ENCODE assay signal across 8 cellular contexts in genomic region chr9:124834586-124834985, GRCh38. TPM values are rescaled to one million over a fixed set of nuclear protein-coding genes. Genes with fewer than 3 reads are reported as not detected.
DNase-seq lines count a peak whose midpoint lies in the region; ATAC-seq, FAIRE-seq and TF ChIP-seq lines count a peak whose summit lies in the region.

No MANE protein-coding gene starts in this region.

- POLR2A ChIA-PET in PC-9 (lab: Charles Lee; ENCODE audit: unreplicated experiment), result interaction anchor here (0.6 to 1.0 kb wide), 5 partner anchors 18 to 1602 kb away, joined by 3 to 28 read pairs (median 4); partner anchors contain the start of gene OLFML2A

- CTCF ChIA-PET in PC-9 (lab: Charles Lee), result interaction anchor here (0.9 to 1.7 kb wide), 4 partner anchors 16 to 55 kb away, joined by 3 to 8 read pairs (median 4); no protein-coding TSS in a partner anchor

- H3K36me3 ChIP-seq in PC-9 (ENCODE audit: low read depth), result no peaks in the 10 kb centered on the region

- peak; percentile 33 for FAIRE-seq in H54 (lab: Jason Lieb, UNC)

- TF ChIP-seq POLR2A in H54 (IDR thresholded peaks at IDR 0.05; ENCODE audit: low read depth, low read length), result no peak

- H3K4me2 ChIP-seq in PC-9, result peak overlapping the region; percentile 71

- no peaks in the 10 kb centered on the region for H3K9me2 ChIP-seq in PC-9 (ENCODE audit: insufficient read depth)

- H3K27me3 ChIP-seq in PC-9 (ENCODE audit: insufficient read depth, low read depth), result no peaks in the 10 kb centered on the region

- H3K4me3 ChIP-seq in PC-9, result no peak overlapping the region; the same call in 1 of the 2 replicates
- no peak overlapping the region for H3K4me3 ChIP-seq in fibroblast of pulmonary artery (replicated peaks; ENCODE audit: low read depth, low read length)
- no peak overlapping the region for H3K4me3 ChIP-seq in retinal pigment epithelial cell (ENCODE audit: low read length)

- peak; percentile 87 for DNase-seq in H54 (ENCODE audit: insufficient read length, low spot score)
- DNase-seq in PC-9, result peak; percentile 71 to 89
- DNase-seq in fibroblast of pulmonary artery (ENCODE audit: low read depth), result peak; percentile 27
- DNase-seq in retinal pigment epithelial cell (ENCODE audit: low read depth), result peak; percentile 58
- DNase-seq in dedifferentiated amniotic fluid mesenchymal stem cell (ENCODE audit: extremely low spot score), result no peak
- DNase-seq in GM10266 (ENCODE audit: extremely low spot score), result no peak
- no peak for DNase-seq in NCI-H774 (lab: John Stamatoyannopoulos, UW)

- no peaks in the 10 kb centered on the region for H4K20me1 ChIP-seq in PC-9 (ENCODE audit: insufficient read depth)

- no TSS peak for BruUV-seq in PC-9 (replicated peaks; lab: Mats Ljungman, UMichigan)

- no peak for TF ChIP-seq CTCF in PC-9 (conservative IDR thresholded peaks at IDR 0.05)
- no peak for TF ChIP-seq CTCF in fibroblast of pulmonary artery (IDR thresholded peaks at IDR 0.05; ENCODE audit: low read length, missing control alignments)
- no peak for TF ChIP-seq CTCF in retinal pigment epithelial cell (conservative IDR thresholded peaks at IDR 0.05; ENCODE audit: low read depth, low read length)
- TF ChIP-seq CTCF in GM10266 (IDR thresholded peaks at IDR 0.05; ENCODE audit: control insufficient read depth, insufficient read depth, low read depth, missing control alignments), result no peak

- peak overlapping the region; percentile 59 for H3K27ac ChIP-seq in PC-9

- peaks cover 21% of the 10 kb centered on the region; the same call in 1 of the 2 replicates for H3F3A ChIP-seq in PC-9 (ENCODE audit: insufficient read depth, low read depth)

- intact Hi-C loops in PC-9 (cut with micrococcal nuclease; ENCODE audit: unreplicated experiment), result loop anchor here (1.0 to 2.0 kb wide), 2 partner anchors 16 to 22 kb away; no protein-coding TSS in a partner anchor

- H3K79me2 ChIP-seq in PC-9 (ENCODE audit: low read depth), result no peaks in the 10 kb centered on the region

- no peak for ATAC-seq in HG03439 (IDR thresholded peaks at IDR 0.05; ENCODE audit: unreplicated experiment)

- no peaks in the 10 kb centered on the region for H3K9me3 ChIP-seq in PC-9 (ENCODE audit: insufficient read depth, low read depth)

- H3K4me1 ChIP-seq in PC-9 (replicated peaks; ENCODE audit: insufficient read depth), result peaks cover 20% of the 10 kb centered on the region

- H2AFZ ChIP-seq in PC-9, result no peak overlapping the region

RNA-seq across cellular contexts. Expression of gene WDR38, which starts 18.7 kb away (rescaled TPM):
- total RNA-seq in PC-9 (2021), result not detected in 2 replicates

RNA-seq across cellular contexts. Expression of gene RPL35, which starts 27.2 kb away (rescaled TPM):
- total RNA-seq in PC-9 (2021), result 2,125 and 2,313 TPM in 2 replicates

RNA-seq across cellular contexts. Expression of gene ARPC5L, which starts 27.3 kb away (rescaled TPM):
- total RNA-seq in PC-9 (2021), result 71.0 and 84.4 TPM in 2 replicates

RNA-seq across cellular contexts. Expression of gene OLFML2A, which starts 57.7 kb away (rescaled TPM):
- total RNA-seq in PC-9 (2021), result 5.7 and 9.0 TPM in 2 replicates

Comparison
In these comparisons a context has a peak if more than half of its experiments do, and no peak if none do; other contexts are left out.
1. DNase-seq: peak in H54 (single experiment), PC-9 (2 of 2), fibroblast of pulmonary artery (single experiment) and retinal pigment epithelial cell (single experiment); none in dedifferentiated amniotic fluid mesenchymal stem cell (single experiment), GM10266 (single experiment) and NCI-H774 (single experiment).